ENCODE assay signal across 33 cellular contexts in the genomic region with DNA sequence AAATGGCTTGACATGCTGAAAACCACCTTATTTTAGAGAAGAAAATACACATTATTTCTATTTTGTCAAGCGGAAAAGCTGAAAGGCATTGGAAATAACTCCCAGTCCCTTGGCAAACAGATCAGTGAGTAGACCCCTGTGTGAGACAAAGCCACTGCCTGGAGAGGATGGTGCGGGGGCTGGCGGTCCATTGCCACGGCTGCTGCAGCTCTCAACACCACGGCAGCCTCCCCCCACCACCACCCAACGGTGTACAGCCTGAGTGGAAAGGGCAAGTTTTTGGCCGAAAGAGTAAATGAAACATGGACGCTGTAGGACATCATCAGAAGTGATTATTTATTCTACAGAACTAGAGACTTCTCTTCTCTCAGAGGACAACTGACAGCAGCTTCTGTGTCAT.
"Had no signal": no experiment of that assay in that cellular context is flagged by ENCODE, and none has a peak within 500 bp of the region (broad histone marks: within the 10 kb centered on the region; RNA-seq: fewer than 3 reads in every experiment).

No MANE protein-coding gene starts in this region.

- H3K4me1 ChIP-seq: ascending aorta, breast epithelium had no signal

- DNase-seq: activated CD4-positive, alpha-beta memory T cell treated with anti-CD3 and anti-CD28 coated beads, Interleukin-2, amount 10 ng/mL, durations not matched to agents 7 days and 5 days; activated CD4-positive, alpha-beta T cell treated with anti-CD3 and anti-CD28 coated beads for 1 hour; activated CD4-positive, alpha-beta T cell treated with anti-CD3 and anti-CD28 coated beads for 4 hours; activated CD4-positive, alpha-beta T cell treated with anti-CD3 and anti-CD28 coated beads, Interleukin-2, amount 10 ng/mL, durations not matched to agents 7 days and 5 days; activated CD4-positive, alpha-beta T cell treated with anti-CD3 and anti-CD28 coated beads, Interleukin-2, amount 50 U/mL, for 4 hours; activated CD8-positive, alpha-beta memory T cell treated with anti-CD3 and anti-CD28 coated beads, Interleukin-2, amount 50 U/mL, for 48 hours; activated gamma-delta T cell; activated naive CD4-positive, alpha-beta T cell; activated naive CD4-positive, alpha-beta T cell treated with anti-CD3 and anti-CD28 coated beads, Interleukin-2, amount 10 ng/mL, durations not matched to agents 7 days and 5 days; activated naive CD8-positive, alpha-beta T cell treated with anti-CD3 and anti-CD28 coated beads, Interleukin-2, amount 10 ng/mL, durations not matched to agents 7 days and 5 days; activated T-cell treated with anti-CD3 and anti-CD28 coated beads for 4 hours; activated T-cell treated with anti-CD3 and anti-CD28 coated beads, Interleukin-2, amount 50 U/mL, for 24 hours; activated T-cell treated with anti-CD3 and anti-CD28 coated beads, Interleukin-2, amount 50 U/mL, for 72 hours; central memory CD4-positive, alpha-beta T cell; cerebellar nuclear complex; dorsolateral prefrontal cortex; effector memory CD4-positive, alpha-beta T cell; erythroblast; foreskin keratinocyte; gastrocnemius medialis; glutamatergic neuron; heart left ventricle; T-cell; T1000 had no signal

- H3K4me1 Mint-ChIP-seq: activated CD4-positive, alpha-beta memory T cell treated with anti-CD3 and anti-CD28 coated beads, Interleukin-2, amount 10 ng/mL, durations not matched to agents 7 days and 5 days; activated CD4-positive, alpha-beta T cell treated with anti-CD3 and anti-CD28 coated beads, Interleukin-2, amount 10 ng/mL, durations not matched to agents 7 days and 5 days; activated naive CD4-positive, alpha-beta T cell treated with anti-CD3 and anti-CD28 coated beads, Interleukin-2, amount 10 ng/mL, durations not matched to agents 7 days and 5 days had no signal

- H3K27me3 ChIP-seq: ascending aorta, breast epithelium, cardiac muscle cell, dorsolateral prefrontal cortex, esophagus muscularis mucosa, foreskin keratinocyte, gastrocnemius medialis, heart left ventricle had no signal

- H3K4me3 Mint-ChIP-seq: activated CD4-positive, alpha-beta memory T cell treated with anti-CD3 and anti-CD28 coated beads, Interleukin-2, amount 10 ng/mL, durations not matched to agents 7 days and 5 days; activated CD4-positive, alpha-beta T cell treated with anti-CD3 and anti-CD28 coated beads, Interleukin-2, amount 10 ng/mL, durations not matched to agents 7 days and 5 days; activated naive CD4-positive, alpha-beta T cell treated with anti-CD3 and anti-CD28 coated beads, Interleukin-2, amount 10 ng/mL, durations not matched to agents 7 days and 5 days; activated naive CD8-positive, alpha-beta T cell treated with anti-CD3 and anti-CD28 coated beads, Interleukin-2, amount 10 ng/mL, durations not matched to agents 7 days and 5 days; activated T-cell treated with anti-CD3 and anti-CD28 coated beads, Interleukin-2, amount 50 U/mL, for 24 hours; activated T-cell treated with anti-CD3 and anti-CD28 coated beads, Interleukin-2, amount 50 U/mL, for 72 hours; brain; dendritic cell treated with granulocyte-macrophage colony-stimulating factor and Interleukin-4, amounts not matched to agents 40 ng/mL and 50 ng/mL, for 4 days; T-cell; T-helper 1 cell treated with Interleukin-12 subunit alpha and Interleukin-12 subunit beta and Interleukin-4 antibody, amounts not matched to agents 30 μg/mL and 1 μg/mL, for 36 hours had no signal

- H3K27me3 Mint-ChIP-seq: activated CD4-positive, alpha-beta memory T cell treated with anti-CD3 and anti-CD28 coated beads, Interleukin-2, amount 10 ng/mL, durations not matched to agents 7 days and 5 days; activated CD4-positive, alpha-beta T cell treated with anti-CD3 and anti-CD28 coated beads, Interleukin-2, amount 10 ng/mL, durations not matched to agents 7 days and 5 days; activated naive CD4-positive, alpha-beta T cell treated with anti-CD3 and anti-CD28 coated beads, Interleukin-2, amount 10 ng/mL, durations not matched to agents 7 days and 5 days; activated naive CD8-positive, alpha-beta T cell treated with anti-CD3 and anti-CD28 coated beads, Interleukin-2, amount 10 ng/mL, durations not matched to agents 7 days and 5 days; activated T-cell treated with anti-CD3 and anti-CD28 coated beads, Interleukin-2, amount 50 U/mL, for 24 hours; brain; dendritic cell treated with granulocyte-macrophage colony-stimulating factor and Interleukin-4, amounts not matched to agents 40 ng/mL and 50 ng/mL, for 4 days; T-cell had no signal

- H3K36me3 ChIP-seq: ascending aorta, breast epithelium, cardiac muscle cell, esophagus muscularis mucosa, gastrocnemius medialis, heart left ventricle had no signal

- H3K4me3 ChIP-seq: ascending aorta, breast epithelium, cardiac muscle cell, coronary artery, dorsolateral prefrontal cortex, esophagus muscularis mucosa, gastrocnemius medialis, heart left ventricle had no signal

- H3K27ac ChIP-seq: ascending aorta, breast epithelium, cardiac muscle cell, coronary artery, dorsolateral prefrontal cortex, esophagus muscularis mucosa, foreskin keratinocyte, gastrocnemius medialis, heart left ventricle had no signal

- H3K27ac Mint-ChIP-seq: activated CD4-positive, alpha-beta memory T cell treated with anti-CD3 and anti-CD28 coated beads, Interleukin-2, amount 10 ng/mL, durations not matched to agents 7 days and 5 days; activated CD4-positive, alpha-beta T cell treated with anti-CD3 and anti-CD28 coated beads, Interleukin-2, amount 10 ng/mL, durations not matched to agents 7 days and 5 days; activated naive CD4-positive, alpha-beta T cell treated with anti-CD3 and anti-CD28 coated beads, Interleukin-2, amount 10 ng/mL, durations not matched to agents 7 days and 5 days; activated naive CD4-positive, alpha-beta T cell treated with anti-CD3 and anti-CD28 coated beads, Interleukin-2, amount 50 U/mL, for 72 hours; activated naive CD8-positive, alpha-beta T cell treated with anti-CD3 and anti-CD28 coated beads, Interleukin-2, amount 10 ng/mL, durations not matched to agents 7 days and 5 days; activated T-cell treated with anti-CD3 and anti-CD28 coated beads, Interleukin-2, amount 50 U/mL, for 24 hours; activated T-cell treated with anti-CD3 and anti-CD28 coated beads, Interleukin-2, amount 50 U/mL, for 72 hours; dendritic cell treated with granulocyte-macrophage colony-stimulating factor and Interleukin-4, amounts not matched to agents 40 ng/mL and 50 ng/mL, for 4 days; T-cell; T-helper 1 cell treated with Interleukin-12 subunit alpha and Interleukin-12 subunit beta and Interleukin-4 antibody, amounts not matched to agents 30 μg/mL and 1 μg/mL, for 36 hours had no signal
